8 cellular contexts compared by ENCODE assay signal in the genomic region with DNA sequence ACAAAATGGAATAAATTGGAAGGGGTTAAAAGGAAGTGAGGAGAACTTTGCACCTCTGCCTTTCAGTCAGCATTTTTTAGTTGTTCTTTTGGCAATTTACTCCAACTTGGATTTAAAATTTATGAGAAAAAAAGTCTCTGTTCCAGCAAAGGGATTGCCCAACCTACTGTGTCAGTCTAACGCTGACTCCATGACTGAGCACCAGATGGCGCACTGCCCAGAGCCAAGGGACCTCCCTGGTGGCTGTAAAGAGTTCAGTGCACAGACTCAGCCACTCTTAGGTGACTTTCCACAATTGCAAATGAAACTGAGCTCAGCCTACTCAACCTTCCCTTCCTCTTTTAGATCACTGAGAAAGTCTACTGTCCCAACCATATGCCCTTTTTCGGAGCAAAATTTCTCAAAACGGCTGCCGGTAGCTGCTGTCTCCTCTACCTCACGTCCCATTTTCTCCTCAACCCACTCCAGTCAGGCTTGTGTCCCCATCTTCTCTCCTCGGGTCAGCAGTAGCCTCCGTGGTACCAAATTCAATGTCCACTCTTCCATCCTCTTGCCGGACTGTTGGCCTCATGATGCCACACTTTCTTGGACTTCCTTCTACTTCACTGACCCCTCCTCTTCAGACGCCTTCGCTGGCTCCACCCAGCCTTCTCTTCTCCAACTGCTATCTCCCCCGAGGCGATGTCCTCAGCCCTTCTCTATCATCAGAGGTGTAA. TPM values are rescaled to one million over a fixed set of nuclear protein-coding genes. Genes with fewer than 3 reads are reported as not detected.
DNase-seq lines count a peak whose midpoint lies in the region; ATAC-seq and TF ChIP-seq lines count a peak whose summit lies in the region.

No MANE protein-coding gene starts in this region.

- no peak overlapping the region for H3K27ac ChIP-seq in dorsolateral prefrontal cortex

- intact Hi-C loops in CD14-positive monocyte (cut with micrococcal nuclease), result no loop called here
- intact Hi-C loops in activated CD4-positive, alpha-beta T cell treated with anti-CD3 and anti-CD28 coated beads for 36 hours (cut with DNase I, micrococcal nuclease), result loop anchor here in 1 of 2 experiments (10.0 kb wide), 1 partner anchor 760 kb away; no protein-coding TSS in a partner anchor
- intact Hi-C loops in dorsolateral prefrontal cortex (cut with DNase I), result no loop called here

- H3K27ac Mint-ChIP-seq in CD14-positive monocyte (no peak overlapping the region), memory B cell (no peak overlapping the region)
- no peak overlapping the region for H3K27ac Mint-ChIP-seq in activated CD4-positive, alpha-beta T cell treated with anti-CD3 and anti-CD28 coated beads for 36 hours

- H3K27me3 ChIP-seq in dorsolateral prefrontal cortex, result no peaks in the 10 kb centered on the region

- POLR2A ChIA-PET in activated CD4-positive, alpha-beta T cell treated with anti-CD3 and anti-CD28 coated beads for 36 hours (lab: Charles Lee), result no interaction called here

- H3K4me3 ChIP-seq in dorsolateral prefrontal cortex, result no peak overlapping the region

- H3K9me3 Mint-ChIP-seq in CD14-positive monocyte (peaks cover 0 to 5% (median 0%) of the 10 kb centered on the region in 7 donors), memory B cell (no peaks in the 10 kb centered on the region)
- H3K9me3 Mint-ChIP-seq in activated CD4-positive, alpha-beta T cell treated with anti-CD3 and anti-CD28 coated beads for 36 hours (ENCODE audit: low read depth), result no peaks in the 10 kb centered on the region

- CTCF ChIA-PET in activated CD4-positive, alpha-beta T cell treated with anti-CD3 and anti-CD28 coated beads for 36 hours (lab: Charles Lee), result interaction anchor here (0.5 to 2.9 kb wide), 7 partner anchors 9 to 552 kb away, joined by 3 to 15 read pairs (median 4); no protein-coding TSS in a partner anchor

- no peak for TF ChIP-seq CTCF in CD14-positive monocyte (IDR thresholded peaks at IDR 0.05)
- TF ChIP-seq CTCF in dorsolateral prefrontal cortex (IDR thresholded peaks at IDR 0.05 in 54 of 56, conservative IDR thresholded peaks at IDR 0.05 in 2 of 56; ENCODE audit: low read depth in 1 of 56, partially characterized antibody in 56 of 56), result peak in 43 of 56 donors; percentile 11 to 49 (median 33)

- H3K27me3 Mint-ChIP-seq in CD14-positive monocyte (ENCODE audit: low read depth in 3 of 3) (peaks cover 1 to 6% (median 4%) of the 10 kb centered on the region in 3 donors), memory B cell (peaks cover 1% of the 10 kb centered on the region)
- peaks cover 2% of the 10 kb centered on the region for H3K27me3 Mint-ChIP-seq in activated CD4-positive, alpha-beta T cell treated with anti-CD3 and anti-CD28 coated beads for 36 hours

- H3K36me3 Mint-ChIP-seq in CD14-positive monocyte (no peaks in the 10 kb centered on the region), memory B cell (no peaks in the 10 kb centered on the region)
- no peaks in the 10 kb centered on the region for H3K36me3 Mint-ChIP-seq in activated CD4-positive, alpha-beta T cell treated with anti-CD3 and anti-CD28 coated beads for 36 hours (ENCODE audit: low read depth)

- peak; percentile 100 for ATAC-seq in GM19035 (IDR thresholded peaks at IDR 0.05; ENCODE audit: unreplicated experiment)
- peak; percentile 96 for ATAC-seq in HG03139 (IDR thresholded peaks at IDR 0.05; ENCODE audit: unreplicated experiment)
- ATAC-seq in activated CD4-positive, alpha-beta T cell treated with anti-CD3 and anti-CD28 coated beads for 36 hours, result peak; percentile 95
- ATAC-seq in memory B cell (ENCODE audit: low read depth), result peak; percentile 97

- DNase-seq in CD14-positive monocyte (ENCODE audit: low spot score), result peak; percentile 52
- peak; percentile 18 for DNase-seq in NCI-H446 treated with DMSO at 0.1 percent for 48 hours (lab: John Stamatoyannopoulos, UW)
- DNase-seq in activated CD4-positive, alpha-beta T cell treated with anti-CD3 and anti-CD28 coated beads for 36 hours, result peak; percentile 82
- DNase-seq in dorsolateral prefrontal cortex, result peak; percentile 8 to 76 (median 52)
- DNase-seq in memory B cell (ENCODE audit: low spot score in 2 of 2), result peak; percentile 48 to 50
- peak; percentile 75 for DNase-seq in stimulated activated CD8-positive, alpha-beta memory T cell treated with anti-CD3 and anti-CD28 coated beads, Interleukin-4, amount 100 ng/mL, for 48 hours

- H3K4me3 Mint-ChIP-seq in CD14-positive monocyte (peak overlapping the region in 1 of 2 donors; percentile 23), memory B cell (peak overlapping the region; percentile 62)
- H3K4me3 Mint-ChIP-seq in activated CD4-positive, alpha-beta T cell treated with anti-CD3 and anti-CD28 coated beads for 36 hours, result no peak overlapping the region

- no peaks in the 10 kb centered on the region for H3K4me1 Mint-ChIP-seq in CD14-positive monocyte
- H3K4me1 Mint-ChIP-seq in activated CD4-positive, alpha-beta T cell treated with anti-CD3 and anti-CD28 coated beads for 36 hours, result no peaks in the 10 kb centered on the region
- H3K4me1 Mint-ChIP-seq in memory B cell, result peaks cover 9% of the 10 kb centered on the region

RNA-seq across cellular contexts. Expression of gene GSTA2, which starts 38.7 kb away (rescaled TPM):
- not detected for polyA plus RNA-seq in CD14-positive monocyte
- not detected for total RNA-seq in activated CD4-positive, alpha-beta T cell treated with anti-CD3 and anti-CD28 coated beads for 36 hours
- total RNA-seq in dorsolateral prefrontal cortex, result under 1 TPM in 1 of 120 experiments, not detected in 119; 0.45 TPM

RNA-seq across cellular contexts. Expression of gene TMEM14A, which starts 53.7 kb away (rescaled TPM):
- under 1 TPM; 0.20 to 0.23 TPM for polyA plus RNA-seq in CD14-positive monocyte
- total RNA-seq in activated CD4-positive, alpha-beta T cell treated with anti-CD3 and anti-CD28 coated beads for 36 hours, result 10 to 100 TPM; 10.4 to 18.8 TPM
- total RNA-seq in dorsolateral prefrontal cortex, result 10 to 100 TPM; 22.8 to 85.5 (median 63.7) TPM

Comparison
In these comparisons a context has a peak if more than half of its experiments do, and no peak if none do; other contexts are left out.
1. DNase-seq: peak in every context shown above with its lines; median percentile 82 in activated CD4-positive, alpha-beta T cell treated with anti-CD3 and anti-CD28 coated beads for 36 hours; 75 in stimulated activated CD8-positive, alpha-beta memory T cell treated with anti-CD3 and anti-CD28 coated beads, Interleukin-4, amount 100 ng/mL, for 48 hours; 52 in dorsolateral prefrontal cortex; 52 in CD14-positive monocyte; 49 in memory B cell; 18 in NCI-H446 treated with DMSO at 0.1 percent for 48 hours.